In the genomic region with DNA sequence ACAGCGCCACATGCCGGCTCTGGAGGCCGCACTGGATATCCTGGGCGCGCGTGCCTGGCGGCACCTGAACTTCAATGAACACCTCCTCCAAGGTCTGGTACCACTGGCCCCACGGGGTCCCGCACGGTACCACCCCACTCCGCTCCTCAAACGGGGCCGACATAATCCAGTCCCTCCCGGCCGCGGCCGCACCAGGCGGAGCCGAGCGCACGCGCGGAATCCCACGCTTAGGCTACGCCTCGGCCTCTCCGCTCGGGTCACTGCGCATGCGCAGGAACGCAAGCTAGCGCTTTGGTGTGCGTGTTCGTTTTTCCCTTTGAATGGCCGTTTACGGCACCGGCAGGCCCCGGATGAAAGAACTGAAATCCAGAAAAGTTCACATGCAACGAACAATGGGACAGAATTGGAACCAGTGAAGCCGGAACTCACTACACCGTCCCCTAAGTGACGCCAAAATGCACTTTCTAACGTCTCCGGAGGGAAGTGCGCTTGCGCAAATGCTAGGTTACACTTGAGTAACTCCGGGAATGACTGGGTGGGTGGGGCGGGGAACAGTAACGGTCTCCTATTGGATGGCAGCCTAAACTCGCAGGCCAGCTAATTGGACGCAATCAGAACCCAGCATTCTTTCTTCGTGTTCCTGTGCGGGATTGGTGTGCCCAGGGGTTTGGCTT, we compare ENCODE assay signal across 8 cellular contexts. TPM values are rescaled to one million over a fixed set of nuclear protein-coding genes. Genes with fewer than 3 reads are reported as not detected.
DNase-seq lines count a peak whose midpoint lies in the region; ATAC-seq and TF ChIP-seq lines count a peak whose summit lies in the region.

Gene NUDCD2, minus strand, starts transcription at position 215 of the 674 bp plus-strand sequence. Its CDS starts 52 bp downstream, at position 163.

- H3K36me3 ChIP-seq in breast epithelium, result no peaks in the 10 kb centered on the region
- H3K36me3 ChIP-seq in iPS-20b (ENCODE audit: insufficient read depth, low read depth, low read length), result peaks cover 30% of the 10 kb centered on the region

- H3K27ac ChIP-seq in VCaP, result peak within 1 kb of the TSS; percentile 94
- peak within 1 kb of the TSS; percentile 95 to 97 for H3K27ac ChIP-seq in breast epithelium
- H3K27ac ChIP-seq in iPS-20b (ENCODE audit: low read length), result peak within 1 kb of the TSS; percentile 88
- H3K27ac ChIP-seq in skin epidermis, result peak within 1 kb of the TSS; percentile 35 to 99 (median 94)

- H3K9me3 ChIP-seq in breast epithelium (no peaks in the 10 kb centered on the region), iPS-20b (ENCODE audit: insufficient read depth, low read depth, low read length) (no peaks in the 10 kb centered on the region)

- ATAC-seq in GM18868 (IDR thresholded peaks at IDR 0.05; ENCODE audit: unreplicated experiment) (peak; percentile 76), HG03108 (IDR thresholded peaks at IDR 0.05; ENCODE audit: unreplicated experiment) (peak; percentile 85)

- H3K4me3 ChIP-seq in AG04449 (ENCODE audit: low read depth, low read length) (peak within 1 kb of the TSS; percentile 80), breast epithelium (peak within 1 kb of the TSS; percentile 68 to 93 (median 69)), iPS-20b (ENCODE audit: low read length) (peak within 1 kb of the TSS; percentile 99), skin epidermis (peak within 1 kb of the TSS; percentile 46 to 86 (median 74))

- TF ChIP-seq POLR2A in breast epithelium (IDR thresholded peaks at IDR 0.05), result peak; percentile 82

- intact Hi-C loops in breast epithelium (cut with DNase I; ENCODE audit: low total_unique reads), result no loop called here

- H3K27me3 ChIP-seq in breast epithelium (no peaks in the 10 kb centered on the region), iPS-20b (ENCODE audit: insufficient read depth, low read length) (no peaks in the 10 kb centered on the region)

- TF ChIP-seq CTCF in AG04449 (IDR thresholded peaks at IDR 0.05; ENCODE audit: insufficient read depth, low read length, missing control alignments), result peak; percentile 35
- peak; percentile 33 for TF ChIP-seq CTCF in VCaP (conservative IDR thresholded peaks at IDR 0.05)
- no peak for TF ChIP-seq CTCF in breast epithelium (IDR thresholded peaks at IDR 0.05)

- DNase-seq in AG04449 (ENCODE audit: low read depth, low spot score), result peak; percentile 94
- DNase-seq in NCI-H2196 (lab: John Stamatoyannopoulos, UW; ENCODE audit: unreplicated experiment), result peak; percentile 99
- DNase-seq in breast epithelium (ENCODE audit: low spot score in 2 of 2), result peak; percentile 90 to 97

- peak within 1 kb of the TSS; percentile 99 for H3K9ac ChIP-seq in iPS-20b (ENCODE audit: low read depth, low read length)

- POLR2A ChIA-PET in AG04449 (lab: Yijun Ruan, JAX), result interaction anchor here (0.6 to 2.6 kb wide), 6 partner anchors 12 to 47 kb away, joined by 3 to 12 read pairs (median 4); partner anchors contain the start of genes CCNG1 and MAT2B

- H3K4me1 ChIP-seq in breast epithelium (peaks cover 0 to 5% of the 10 kb centered on the region in 2 donors), iPS-20b (ENCODE audit: insufficient read depth, low read length) (peaks cover 7% of the 10 kb centered on the region; the same call in 1 of the 2 replicates)

- CTCF ChIA-PET in AG04449 (lab: Yijun Ruan, JAX), result interaction anchor here (1.1 to 5.1 kb wide), 6 partner anchors 11 to 51 kb away, joined by 3 to 40 read pairs (median 3); no protein-coding TSS in a partner anchor

RNA-seq across cellular contexts. Expression of gene NUDCD2, which starts in this region (rescaled TPM):
- 1 to 10 TPM; 7.0 to 9.8 (median 7.2) TPM for total RNA-seq in breast epithelium

Comparison
In these comparisons a context has a peak if more than half of its experiments do, and no peak if none do; other contexts are left out.
1. Peak in every context shown above with its lines: DNase-seq, ATAC-seq, H3K4me3 ChIP-seq and H3K27ac ChIP-seq.
2. CTCF ChIP-seq: peak in AG04449 (single experiment) and VCaP (single experiment); none in breast epithelium (0 of 3).